Comparison of ENCODE assay signal across 15 cellular contexts in genomic region chr13:64052526-64052925, GRCh38.
"Had no signal": no experiment of that assay in that cellular context is flagged by ENCODE, and none has a peak within 500 bp of the region (broad histone marks: within the 10 kb centered on the region; RNA-seq: fewer than 3 reads in every experiment).

No MANE protein-coding gene starts in this region.

- H3K9me3 ChIP-seq: ascending aorta, pancreas, upper lobe of left lung had no signal

- H3K27me3 ChIP-seq: ascending aorta, esophagus squamous epithelium, heart left ventricle, pancreas, upper lobe of left lung had no signal

- FAIRE-seq: bronchial epithelial cell, kidney, pancreas had no signal

- ATAC-seq: heart left ventricle, left ventricle myocardium superior, pancreas had no signal

- H3K4me3 ChIP-seq: ascending aorta, esophagus squamous epithelium, heart left ventricle, pancreas, upper lobe of left lung had no signal

- H3K36me3 ChIP-seq: ascending aorta, esophagus squamous epithelium, heart left ventricle, pancreas, upper lobe of left lung had no signal

- DNase-seq: activated B cell treated with CpG ODN at 0.5 μM for 24 hours; activated CD4-positive, alpha-beta T cell treated with anti-CD3 and anti-CD28 coated beads, Interleukin-2, amount 10 ng/mL, durations not matched to agents 24 days and 14 days; activated naive CD4-positive, alpha-beta T cell; esophagus squamous epithelium; foreskin fibroblast; heart left ventricle; kidney; left ventricle myocardium superior; mesenchymal stem cell; pancreas; stimulated activated CD4-positive, alpha-beta T cell treated with anti-CD3 and anti-CD28 coated beads, Interleukin-4, amount 100 ng/mL, for 24 hours; T-helper 9 cell; upper lobe of left lung had no signal

- H3K4me1 ChIP-seq: ascending aorta, esophagus squamous epithelium, heart left ventricle, pancreas, upper lobe of left lung had no signal

- H3K27ac ChIP-seq: ascending aorta, esophagus squamous epithelium, heart left ventricle, pancreas, upper lobe of left lung had no signal
